16 cellular contexts compared by ENCODE assay signal in the genomic region with DNA sequence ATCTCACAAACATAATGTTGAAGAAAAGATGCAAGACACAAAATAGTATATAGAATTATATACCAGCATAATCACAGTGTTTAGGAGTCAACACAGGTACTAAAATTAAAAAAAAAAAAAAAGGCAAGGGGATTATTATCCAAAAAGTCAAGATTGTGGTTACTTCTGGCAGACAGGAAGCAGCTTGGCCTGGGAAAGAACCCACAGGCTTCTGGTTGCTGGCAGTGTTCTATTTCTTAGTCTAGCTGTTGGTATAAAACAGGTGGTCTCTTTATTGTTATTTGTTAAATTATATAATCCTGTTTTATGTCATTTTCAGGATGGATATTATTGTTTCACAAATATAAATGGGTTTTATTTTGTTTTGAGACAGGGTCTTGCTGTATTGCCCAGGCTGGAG. TPM values are rescaled to one million over a fixed set of nuclear protein-coding genes. Genes with fewer than 3 reads are reported as not detected.
DNase-seq lines count a peak whose midpoint lies in the region; TF ChIP-seq lines count a peak whose summit lies in the region.
"Had no signal": no experiment of that assay in that cellular context is flagged by ENCODE, and none has a peak within 500 bp of the region (broad histone marks: within the 10 kb centered on the region; RNA-seq: fewer than 3 reads in every experiment).

No MANE protein-coding gene starts in this region.

- H3K27ac Mint-ChIP-seq in MCF 10A (ENCODE audit: low read depth, unreplicated experiment) (peak overlapping the region; percentile 75), glutamatergic neuron (ENCODE audit: unreplicated experiment) (no peak overlapping the region)

- H3K36me3 ChIP-seq in ACC112 (ENCODE audit: insufficient read depth, low read length): no peaks in the 10 kb centered on the region
- H3K36me3 ChIP-seq in Loucy (ENCODE audit: insufficient read depth, low read length): no peaks in the 10 kb centered on the region
- peaks cover 5% of the 10 kb centered on the region for H3K36me3 ChIP-seq in mesodermal cell (ENCODE audit: control insufficient read depth, insufficient read depth, low read length)

- BruUV-seq in MCF 10A (replicated peaks; lab: Mats Ljungman, UMichigan): no TSS peak

- H2AFZ ChIP-seq in ACC112 (ENCODE audit: low read length, unreplicated experiment): no peak overlapping the region
- no peak overlapping the region for H2AFZ ChIP-seq in Loucy (ENCODE audit: low read length)

- peaks cover 46% of the 10 kb centered on the region for H3K4me1 ChIP-seq in ACC112 (ENCODE audit: control insufficient read depth, insufficient read depth, low read length, unreplicated experiment)
- H3K4me1 ChIP-seq in Loucy (ENCODE audit: insufficient read depth, low read length, poor library complexity, severe bottlenecking): peaks cover 27% of the 10 kb centered on the region
- H3K4me1 ChIP-seq in mesodermal cell (ENCODE audit: control insufficient read depth, insufficient read depth, low read length, poor library complexity, severe bottlenecking): peaks cover 39% of the 10 kb centered on the region

- DNase-seq in MCF 10A (ENCODE audit: unreplicated experiment) (no peak), erythroblast (lab: John Stamatoyannopoulos, UW) (no peak), SHP77 treated with DMSO at 0.1 percent for 48 hours (lab: John Stamatoyannopoulos, UW) (no peak), glutamatergic neuron (no peak)
- DNase-seq in stimulated activated naive CD4-positive, alpha-beta T cell treated with Interleukin-2 at 50 U/mL for 16 hours (lab: John Stamatoyannopoulos, UW): no peak
- DNase-seq: activated CD8-positive, alpha-beta memory T cell treated with anti-CD3 and anti-CD28 coated beads, Interleukin-2, amount 50 U/mL, for 48 hours; effector CD4-positive, alpha-beta T cell; H9; NCI-H1417 treated with DMSO at 0.1 percent for 48 hours; NCI-H524 treated with DMSO at 0.1 percent for 48 hours; stimulated activated CD4-positive, alpha-beta T cell treated with anti-CD3 and anti-CD28 coated beads, Interleukin-12 subunit alpha, Interleukin-12 subunit beta, amount 100 ng/mL, for 4 hours; trophoblast cell had no signal

- H3K27me3 ChIP-seq in ACC112 (ENCODE audit: insufficient read depth, low read length) (no peaks in the 10 kb centered on the region), Loucy (ENCODE audit: insufficient read depth, low read length, poor library complexity, severe bottlenecking) (no peaks in the 10 kb centered on the region)
- H3K27me3 ChIP-seq: heart left ventricle had no signal

- H4K20me1 ChIP-seq in Loucy (ENCODE audit: insufficient read depth, low read length, poor library complexity, severe bottlenecking): no peaks in the 10 kb centered on the region

- TF ChIP-seq POLR2A in erythroblast (IDR thresholded peaks at IDR 0.05; ENCODE audit: low read length): no peak

- CTCF ChIA-PET in MCF 10A (lab: Yijun Ruan, JAX): interaction anchor here (0.6 to 1.4 kb wide), 4 partner anchors 24 to 755 kb away, joined by 3 to 6 read pairs (median 4); a partner anchor contains a TSS

- H3K9me3 ChIP-seq in Loucy (ENCODE audit: insufficient read depth, low read depth, low read length) (no peaks in the 10 kb centered on the region), mesodermal cell (ENCODE audit: control insufficient read depth, low read length) (no peaks in the 10 kb centered on the region)
- H3K9me3 ChIP-seq: heart left ventricle had no signal

- H3K4me1 Mint-ChIP-seq in MCF 10A (ENCODE audit: insufficient read depth, unreplicated experiment): peaks cover 25% of the 10 kb centered on the region
- H3K4me1 Mint-ChIP-seq in glutamatergic neuron (ENCODE audit: low read depth, unreplicated experiment): peaks cover 1% of the 10 kb centered on the region

- H3K27me3 Mint-ChIP-seq in MCF 10A (ENCODE audit: insufficient read depth, unreplicated experiment): no peaks in the 10 kb centered on the region
- peaks cover 7% of the 10 kb centered on the region for H3K27me3 Mint-ChIP-seq in glutamatergic neuron (ENCODE audit: unreplicated experiment)

- H3K79me2 ChIP-seq in ACC112 (ENCODE audit: control insufficient read depth, insufficient read depth, low read length, unreplicated experiment) (no peaks in the 10 kb centered on the region), Loucy (ENCODE audit: insufficient read depth, low read length) (no peaks in the 10 kb centered on the region)

- no peak overlapping the region for H3K9ac ChIP-seq in Loucy (ENCODE audit: low read depth, low read length, poor library complexity, severe bottlenecking)

- H3K4me2 ChIP-seq in Loucy (ENCODE audit: low read depth, low read length, poor library complexity, severe bottlenecking): peak overlapping the region; percentile 25

- peaks cover 10% of the 10 kb centered on the region for H3K36me3 Mint-ChIP-seq in MCF 10A (ENCODE audit: insufficient read depth, unreplicated experiment)
- H3K36me3 Mint-ChIP-seq in glutamatergic neuron (ENCODE audit: unreplicated experiment): no peaks in the 10 kb centered on the region

- no peak overlapping the region for H3K4me3 ChIP-seq in ACC112 (ENCODE audit: low read depth, low read length)
- no peak overlapping the region for H3K4me3 ChIP-seq in Loucy (ENCODE audit: low read length, poor library complexity, severe bottlenecking)
- no peak overlapping the region for H3K4me3 ChIP-seq in mesodermal cell (ENCODE audit: extremely low read depth, insufficient read depth, low read length, poor library complexity, severe bottlenecking)
- H3K4me3 ChIP-seq: heart left ventricle had no signal

- H3K9me3 Mint-ChIP-seq in MCF 10A (ENCODE audit: unreplicated experiment) (no peaks in the 10 kb centered on the region), glutamatergic neuron (ENCODE audit: unreplicated experiment) (no peaks in the 10 kb centered on the region)
- H3K9me3 Mint-ChIP-seq: H9 had no signal

- H3K4me3 Mint-ChIP-seq in MCF 10A (ENCODE audit: unreplicated experiment): no peak overlapping the region
- no peak overlapping the region for H3K4me3 Mint-ChIP-seq in glutamatergic neuron (ENCODE audit: unreplicated experiment)
- H3K4me3 Mint-ChIP-seq: H9 had no signal

- TF ChIP-seq CTCF in Loucy (conservative IDR thresholded peaks at IDR 0.05; ENCODE audit: low read length) (no peak), MCF 10A (IDR thresholded peaks at IDR 0.05; ENCODE audit: unreplicated experiment) (no peak), glutamatergic neuron (IDR thresholded peaks at IDR 0.05; ENCODE audit: partially characterized antibody, unreplicated experiment) (no peak)

- H3K9me2 ChIP-seq in Loucy (replicated peaks; ENCODE audit: low read depth, low read length): no peaks in the 10 kb centered on the region

- POLR2A ChIA-PET in MCF 10A (lab: Yijun Ruan, JAX): interaction anchor here (0.9 to 1.4 kb wide), 2 partner anchors 98 to 286 kb away, joined by 7 to 8 read pairs; a partner anchor contains a TSS

- H3F3A ChIP-seq in Loucy (ENCODE audit: low read depth): no peaks in the 10 kb centered on the region

- intact Hi-C loops in MCF 10A (cut with micrococcal nuclease): no loop called here

- H3K27ac ChIP-seq in ACC112 (ENCODE audit: low read depth, low read length) (peak overlapping the region; percentile 91), mesodermal cell (ENCODE audit: low read depth, low read length, severe bottlenecking) (peak overlapping the region; percentile 98)

RNA-seq across cellular contexts. Expression of a gene that starts 54.0 kb away (rescaled TPM):
- total RNA-seq in MCF 10A (2022) (230 and 249 TPM in 2 replicates), glutamatergic neuron (ENCODE audit: unreplicated experiment) (169 TPM)
- polyA plus RNA-seq in mesodermal cell (2013, experiment 1 of 2): 168 TPM
- 185 TPM for polyA plus RNA-seq in mesodermal cell (2013, experiment 2 of 2)
